Comparison of ENCODE assay signal across 8 cellular contexts in the genomic region with DNA sequence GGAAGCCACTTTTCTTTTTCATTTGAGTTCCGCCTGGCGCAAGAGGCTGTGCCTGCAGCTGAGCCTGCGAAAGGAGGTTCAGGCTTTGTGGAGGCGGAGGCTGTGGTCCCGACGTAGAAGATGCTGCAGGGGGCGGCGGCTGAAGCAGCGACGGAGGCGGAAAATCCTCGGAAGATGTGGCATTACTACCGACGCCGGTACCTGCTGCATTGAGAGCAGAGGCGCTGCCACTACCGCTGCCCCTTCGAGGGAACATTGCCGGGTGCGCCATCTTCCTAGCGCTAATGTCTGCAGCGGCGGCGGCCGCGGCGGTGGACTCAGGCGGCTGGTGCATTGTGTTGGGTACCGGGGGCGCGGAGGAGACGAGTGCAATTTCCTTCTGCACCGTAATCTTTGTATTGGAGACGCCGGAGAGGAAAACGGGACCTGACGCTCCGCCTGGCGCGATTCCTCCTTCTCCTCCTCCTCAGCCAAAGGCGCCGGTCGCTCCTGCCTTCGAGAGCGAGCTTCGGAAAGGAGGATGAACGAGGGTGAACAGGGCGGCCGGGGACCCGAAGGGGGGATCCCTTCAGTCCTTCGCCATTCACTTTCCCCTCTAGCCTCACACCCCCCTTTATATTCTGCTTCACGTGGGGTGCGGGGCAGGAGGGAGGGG. TPM values are rescaled to one million over a fixed set of nuclear protein-coding genes. Genes with fewer than 3 reads are reported as not detected.
A peak's percentile ranks its signal among the peaks of the same experiment; 100 is the strongest.
DNase-seq lines count a peak whose midpoint lies in the region; ATAC-seq and TF ChIP-seq lines count a peak whose summit lies in the region.

A gene (minus strand): TSS at position 590 of the 655 bp plus-strand sequence. CDS start 256 bp downstream, at position 334.

- H3K4me3 Mint-ChIP-seq in MCF 10A (ENCODE audit: unreplicated experiment) = peak within 1 kb of the TSS; percentile 88

- H3K27me3 ChIP-seq in iPS-15b (ENCODE audit: control insufficient read depth, insufficient read depth, low read length) (no peaks in the 10 kb centered on the region), sigmoid colon (no peaks in the 10 kb centered on the region)

- H3K4me1 ChIP-seq in iPS-15b (ENCODE audit: control insufficient read depth, insufficient read depth, low read length) (peaks cover 27% of the 10 kb centered on the region), sigmoid colon (peaks cover 0 to 54% (median 36%) of the 10 kb centered on the region in 4 donors)

- POLR2A ChIA-PET in MCF 10A (lab: Yijun Ruan, JAX) = interaction anchor here (0.6 to 3.5 kb wide), 9 partner anchors 9 to 295 kb away, joined by 3 to 16 read pairs (median 4); no protein-coding TSS in a partner anchor

- no peaks in the 10 kb centered on the region for H3K27me3 Mint-ChIP-seq in MCF 10A (ENCODE audit: insufficient read depth, unreplicated experiment)

- ATAC-seq in HG02763 (IDR thresholded peaks at IDR 0.05; ENCODE audit: unreplicated experiment) (no peak), GM19397 (IDR thresholded peaks at IDR 0.05; ENCODE audit: unreplicated experiment) (no peak)

- H3K4me3 ChIP-seq in Jurkat, Clone E6-1 (ENCODE audit: low read length) = peak within 1 kb of the TSS; percentile 70
- peak within 1 kb of the TSS; percentile 65 for H3K4me3 ChIP-seq in iPS-15b (ENCODE audit: low read depth, low read length)
- H3K4me3 ChIP-seq in sigmoid colon = peak within 1 kb of the TSS; percentile 81 to 95 (median 89)

- H3K36me3 ChIP-seq in iPS-15b (ENCODE audit: control insufficient read depth, insufficient read depth, low read length) (peaks cover 10% of the 10 kb centered on the region), sigmoid colon (no peaks in the 10 kb centered on the region)

- H3K9me3 ChIP-seq in iPS-15b (ENCODE audit: control insufficient read depth, insufficient read depth, low read length) (no peaks in the 10 kb centered on the region), sigmoid colon (no peaks in the 10 kb centered on the region)

- no peak for TF ChIP-seq CTCF in VCaP (conservative IDR thresholded peaks at IDR 0.05)
- no peak for TF ChIP-seq CTCF in MCF 10A (IDR thresholded peaks at IDR 0.05; ENCODE audit: unreplicated experiment)
- TF ChIP-seq CTCF in sigmoid colon (IDR thresholded peaks at IDR 0.05) = no peak

- 1% methylated on average over 52 to 53 of the region's 53 CpGs for WGBS in sigmoid colon, 2 donors

- peak within 1 kb of the TSS; percentile 99 for H3K27ac ChIP-seq in VCaP
- peak within 1 kb of the TSS; percentile 97 to 99 (median 99) for H3K27ac ChIP-seq in sigmoid colon

- peak; percentile 10 for DNase-seq in DMS114 treated with DMSO at 0.1 percent for 48 hours (lab: John Stamatoyannopoulos, UW; ENCODE audit: unreplicated experiment)
- no peak for DNase-seq in Jurkat, Clone E6-1 (ENCODE audit: low read depth, low spot score)
- DNase-seq in MCF 10A (ENCODE audit: unreplicated experiment) = peak; percentile 38
- peak; percentile 70 for DNase-seq in sigmoid colon

- no TSS peak for BruUV-seq in MCF 10A (replicated peaks; lab: Mats Ljungman, UMichigan)

- intact Hi-C loops in MCF 10A (cut with micrococcal nuclease) (loop anchor here (2.0 to 5.0 kb wide), 6 partner anchors 93 to 396 kb away; no protein-coding TSS in a partner anchor), sigmoid colon (cut with DNase I) (loop anchor here (5.0 kb wide), 3 partner anchors 94 to 396 kb away; no protein-coding TSS in a partner anchor)

- no peak for TF ChIP-seq POLR2A in sigmoid colon (IDR thresholded peaks at IDR 0.05)

- H3K9me3 Mint-ChIP-seq in MCF 10A (ENCODE audit: unreplicated experiment) = no peaks in the 10 kb centered on the region

- no peak for TF ChIP-seq EP300 in sigmoid colon (IDR thresholded peaks at IDR 0.05)

- peak within 1 kb of the TSS; percentile 89 for H3K27ac Mint-ChIP-seq in MCF 10A (ENCODE audit: low read depth, unreplicated experiment)

- H3K36me3 Mint-ChIP-seq in MCF 10A (ENCODE audit: insufficient read depth, unreplicated experiment) = peaks cover 7% of the 10 kb centered on the region

- peak within 1 kb of the TSS; percentile 74 for H3K9ac ChIP-seq in iPS-15b (ENCODE audit: low read depth, low read length)

- peaks cover 40% of the 10 kb centered on the region for H3K4me1 Mint-ChIP-seq in MCF 10A (ENCODE audit: insufficient read depth, unreplicated experiment)

- CTCF ChIA-PET in MCF 10A (lab: Yijun Ruan, JAX) = interaction anchor here (0.6 to 1.3 kb wide), 6 partner anchors 53 to 435 kb away, joined by 3 to 5 read pairs (median 4); no protein-coding TSS in a partner anchor

RNA-seq across cellular contexts. Expression of the gene that starts here (rescaled TPM):
- polyA plus RNA-seq in Jurkat, Clone E6-1 (2012; ENCODE audit: insufficient read depth, insufficient read length) = 19.5 TPM
- total RNA-seq in MCF 10A (2022) = 153 and 162 TPM in 2 replicates
- 100 to 1,000 TPM; 121 to 179 (median 163) TPM for total RNA-seq in sigmoid colon
- polyA plus RNA-seq in sigmoid colon = 100 to 1,000 TPM; 136 to 225 (median 213) TPM
